1 cellular context compared by ENCODE assay signal in genomic region chr12:38905480-38906351, GRCh38.
TF ChIP-seq lines count a peak whose summit lies in the region.

Gene CPNE8 (minus strand): TSS chr12:38905591. CDS start chr12:38905534, 57 bp downstream.

TF ChIP-seq in HepG2, 621 proteins besides CTCF, POLR2A, EP300 and RAD21 (continued from another document and continues in another):
- no peak for TF ChIP-seq ZNF280B (CRISPR knock-in tag; IDR thresholded peaks at IDR 0.05; ENCODE audit: borderline replicate concordance)
- TF ChIP-seq, protein P1, sequence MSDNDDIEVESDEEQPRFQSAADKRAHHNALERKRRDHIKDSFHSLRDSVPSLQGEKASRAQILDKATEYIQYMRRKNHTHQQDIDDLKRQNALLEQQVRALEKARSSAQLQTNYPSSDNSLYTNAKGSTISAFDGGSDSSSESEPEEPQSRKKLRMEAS (IDR thresholded peaks at IDR 0.05), result 0 out of 2 replicates have a peak, but pooled peaks have one; percentile 5
- no peak for TF ChIP-seq TCF7L2 (IDR thresholded peaks at IDR 0.05; ENCODE audit: low read depth, low read length)
- TF ChIP-seq RBM39 (IDR thresholded peaks at IDR 0.05; ENCODE audit: low read depth, low read length, poor library complexity, severe bottlenecking), result no peak
- TF ChIP-seq ZNF777 (CRISPR knock-in tag; IDR thresholded peaks at IDR 0.05), result peak; percentile 88
- no peak for TF ChIP-seq ZNF605 (CRISPR knock-in tag; IDR thresholded peaks at IDR 0.05)
- TF ChIP-seq, protein P2, sequence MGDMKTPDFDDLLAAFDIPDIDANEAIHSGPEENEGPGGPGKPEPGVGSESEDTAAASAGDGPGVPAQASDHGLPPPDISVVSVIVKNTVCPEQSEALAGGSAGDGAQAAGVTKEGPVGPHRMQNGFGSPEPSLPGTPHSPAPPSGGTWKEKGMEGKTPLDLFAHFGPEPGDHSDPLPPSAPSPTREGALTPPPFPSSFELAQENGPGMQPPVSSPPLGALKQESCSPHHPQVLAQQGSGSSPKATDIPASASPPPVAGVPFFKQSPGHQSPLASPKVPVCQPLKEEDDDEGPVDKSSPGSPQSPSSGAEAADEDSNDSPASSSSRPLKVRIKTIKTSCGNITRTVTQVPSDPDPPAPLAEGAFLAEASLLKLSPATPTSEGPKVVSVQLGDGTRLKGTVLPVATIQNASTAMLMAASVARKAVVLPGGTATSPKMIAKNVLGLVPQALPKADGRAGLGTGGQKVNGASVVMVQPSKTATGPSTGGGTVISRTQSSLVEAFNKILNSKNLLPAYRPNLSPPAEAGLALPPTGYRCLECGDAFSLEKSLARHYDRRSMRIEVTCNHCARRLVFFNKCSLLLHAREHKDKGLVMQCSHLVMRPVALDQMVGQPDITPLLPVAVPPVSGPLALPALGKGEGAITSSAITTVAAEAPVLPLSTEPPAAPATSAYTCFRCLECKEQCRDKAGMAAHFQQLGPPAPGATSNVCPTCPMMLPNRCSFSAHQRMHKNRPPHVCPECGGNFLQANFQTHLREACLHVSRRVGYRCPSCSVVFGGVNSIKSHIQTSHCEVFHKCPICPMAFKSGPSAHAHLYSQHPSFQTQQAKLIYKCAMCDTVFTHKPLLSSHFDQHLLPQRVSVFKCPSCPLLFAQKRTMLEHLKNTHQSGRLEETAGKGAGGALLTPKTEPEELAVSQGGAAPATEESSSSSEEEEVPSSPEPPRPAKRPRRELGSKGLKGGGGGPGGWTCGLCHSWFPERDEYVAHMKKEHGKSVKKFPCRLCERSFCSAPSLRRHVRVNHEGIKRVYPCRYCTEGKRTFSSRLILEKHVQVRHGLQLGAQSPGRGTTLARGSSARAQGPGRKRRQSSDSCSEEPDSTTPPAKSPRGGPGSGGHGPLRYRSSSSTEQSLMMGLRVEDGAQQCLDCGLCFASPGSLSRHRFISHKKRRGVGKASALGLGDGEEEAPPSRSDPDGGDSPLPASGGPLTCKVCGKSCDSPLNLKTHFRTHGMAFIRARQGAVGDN (CRISPR knock-in tag; IDR thresholded peaks at IDR 0.05), result peak; percentile 56
- TF ChIP-seq, protein P3, sequence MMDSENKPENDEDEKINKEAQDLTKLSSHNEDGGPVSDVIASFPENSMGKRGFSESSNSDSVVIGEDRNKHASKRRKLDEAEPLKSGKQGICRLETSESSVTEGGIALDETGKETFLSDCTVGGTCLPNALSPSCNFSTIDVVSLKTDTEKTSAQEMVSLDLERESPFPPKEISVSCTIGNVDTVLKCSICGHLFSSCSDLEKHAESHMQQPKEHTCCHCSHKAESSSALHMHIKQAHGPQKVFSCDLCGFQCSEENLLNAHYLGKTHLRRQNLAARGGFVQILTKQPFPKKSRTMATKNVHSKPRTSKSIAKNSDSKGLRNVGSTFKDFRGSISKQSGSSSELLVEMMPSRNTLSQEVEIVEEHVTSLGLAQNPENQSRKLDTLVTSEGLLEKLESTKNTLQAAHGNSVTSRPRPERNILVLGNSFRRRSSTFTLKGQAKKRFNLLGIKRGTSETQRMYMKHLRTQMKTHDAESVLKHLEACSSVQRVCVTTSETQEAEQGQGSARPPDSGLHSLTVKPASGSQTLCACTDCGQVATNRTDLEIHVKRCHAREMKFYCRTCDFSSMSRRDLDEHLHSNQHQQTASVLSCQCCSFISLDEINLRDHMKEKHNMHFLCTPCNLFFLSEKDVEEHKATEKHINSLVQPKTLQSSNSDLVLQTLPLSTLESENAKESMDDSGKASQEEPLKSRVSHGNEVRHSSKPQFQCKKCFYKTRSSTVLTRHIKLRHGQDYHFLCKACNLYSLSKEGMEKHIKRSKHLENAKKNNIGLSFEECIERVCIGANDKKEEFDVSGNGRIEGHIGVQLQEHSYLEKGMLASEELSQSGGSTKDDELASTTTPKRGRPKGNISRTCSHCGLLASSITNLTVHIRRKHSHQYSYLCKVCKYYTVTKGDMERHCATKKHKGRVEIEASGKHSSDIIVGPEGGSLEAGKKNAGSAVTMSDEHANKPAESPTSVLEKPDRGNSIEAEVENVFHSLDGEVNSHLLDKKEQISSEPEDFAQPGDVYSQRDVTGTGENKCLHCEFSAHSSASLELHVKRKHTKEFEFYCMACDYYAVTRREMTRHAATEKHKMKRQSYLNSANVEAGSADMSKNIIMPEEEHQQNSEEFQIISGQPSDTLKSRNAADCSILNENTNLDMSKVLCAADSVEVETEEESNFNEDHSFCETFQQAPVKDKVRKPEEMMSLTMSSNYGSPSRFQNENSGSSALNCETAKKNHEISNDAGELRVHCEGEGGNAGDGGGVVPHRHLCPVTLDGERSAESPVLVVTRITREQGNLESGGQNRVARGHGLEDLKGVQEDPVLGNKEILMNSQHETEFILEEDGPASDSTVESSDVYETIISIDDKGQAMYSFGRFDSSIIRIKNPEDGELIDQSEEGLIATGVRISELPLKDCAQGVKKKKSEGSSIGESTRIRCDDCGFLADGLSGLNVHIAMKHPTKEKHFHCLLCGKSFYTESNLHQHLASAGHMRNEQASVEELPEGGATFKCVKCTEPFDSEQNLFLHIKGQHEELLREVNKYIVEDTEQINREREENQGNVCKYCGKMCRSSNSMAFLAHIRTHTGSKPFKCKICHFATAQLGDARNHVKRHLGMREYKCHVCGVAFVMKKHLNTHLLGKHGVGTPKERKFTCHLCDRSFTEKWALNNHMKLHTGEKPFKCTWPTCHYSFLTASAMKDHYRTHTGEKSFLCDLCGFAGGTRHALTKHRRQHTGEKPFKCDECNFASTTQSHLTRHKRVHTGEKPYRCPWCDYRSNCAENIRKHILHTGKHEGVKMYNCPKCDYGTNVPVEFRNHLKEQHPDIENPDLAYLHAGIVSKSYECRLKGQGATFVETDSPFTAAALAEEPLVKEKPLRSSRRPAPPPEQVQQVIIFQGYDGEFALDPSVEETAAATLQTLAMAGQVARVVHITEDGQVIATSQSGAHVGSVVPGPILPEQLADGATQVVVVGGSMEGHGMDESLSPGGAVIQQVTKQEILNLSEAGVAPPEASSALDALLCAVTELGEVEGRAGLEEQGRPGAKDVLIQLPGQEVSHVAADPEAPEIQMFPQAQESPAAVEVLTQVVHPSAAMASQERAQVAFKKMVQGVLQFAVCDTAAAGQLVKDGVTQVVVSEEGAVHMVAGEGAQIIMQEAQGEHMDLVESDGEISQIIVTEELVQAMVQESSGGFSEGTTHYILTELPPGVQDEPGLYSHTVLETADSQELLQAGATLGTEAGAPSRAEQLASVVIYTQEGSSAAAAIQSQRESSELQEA (CRISPR knock-in tag; IDR thresholded peaks at IDR 0.05; ENCODE audit: not compliant biosample characterization), result peak; percentile 54
- TF ChIP-seq CEBPZ (IDR thresholded peaks at IDR 0.05; ENCODE audit: low read length), result no peak
- TF ChIP-seq SYNCRIP (IDR thresholded peaks at IDR 0.05; ENCODE audit: insufficient read depth, low read depth, low read length), result no peak
- TF ChIP-seq, protein P4, sequence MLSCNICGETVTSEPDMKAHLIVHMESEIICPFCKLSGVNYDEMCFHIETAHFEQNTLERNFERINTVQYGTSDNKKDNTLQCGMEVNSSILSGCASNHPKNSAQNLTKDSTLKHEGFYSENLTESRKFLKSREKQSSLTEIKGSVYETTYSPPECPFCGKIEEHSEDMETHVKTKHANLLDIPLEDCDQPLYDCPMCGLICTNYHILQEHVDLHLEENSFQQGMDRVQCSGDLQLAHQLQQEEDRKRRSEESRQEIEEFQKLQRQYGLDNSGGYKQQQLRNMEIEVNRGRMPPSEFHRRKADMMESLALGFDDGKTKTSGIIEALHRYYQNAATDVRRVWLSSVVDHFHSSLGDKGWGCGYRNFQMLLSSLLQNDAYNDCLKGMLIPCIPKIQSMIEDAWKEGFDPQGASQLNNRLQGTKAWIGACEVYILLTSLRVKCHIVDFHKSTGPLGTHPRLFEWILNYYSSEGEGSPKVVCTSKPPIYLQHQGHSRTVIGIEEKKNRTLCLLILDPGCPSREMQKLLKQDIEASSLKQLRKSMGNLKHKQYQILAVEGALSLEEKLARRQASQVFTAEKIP (CRISPR knock-in tag; IDR thresholded peaks at IDR 0.05; ENCODE audit: borderline replicate concordance), result no peak
- TF ChIP-seq, protein P5, sequence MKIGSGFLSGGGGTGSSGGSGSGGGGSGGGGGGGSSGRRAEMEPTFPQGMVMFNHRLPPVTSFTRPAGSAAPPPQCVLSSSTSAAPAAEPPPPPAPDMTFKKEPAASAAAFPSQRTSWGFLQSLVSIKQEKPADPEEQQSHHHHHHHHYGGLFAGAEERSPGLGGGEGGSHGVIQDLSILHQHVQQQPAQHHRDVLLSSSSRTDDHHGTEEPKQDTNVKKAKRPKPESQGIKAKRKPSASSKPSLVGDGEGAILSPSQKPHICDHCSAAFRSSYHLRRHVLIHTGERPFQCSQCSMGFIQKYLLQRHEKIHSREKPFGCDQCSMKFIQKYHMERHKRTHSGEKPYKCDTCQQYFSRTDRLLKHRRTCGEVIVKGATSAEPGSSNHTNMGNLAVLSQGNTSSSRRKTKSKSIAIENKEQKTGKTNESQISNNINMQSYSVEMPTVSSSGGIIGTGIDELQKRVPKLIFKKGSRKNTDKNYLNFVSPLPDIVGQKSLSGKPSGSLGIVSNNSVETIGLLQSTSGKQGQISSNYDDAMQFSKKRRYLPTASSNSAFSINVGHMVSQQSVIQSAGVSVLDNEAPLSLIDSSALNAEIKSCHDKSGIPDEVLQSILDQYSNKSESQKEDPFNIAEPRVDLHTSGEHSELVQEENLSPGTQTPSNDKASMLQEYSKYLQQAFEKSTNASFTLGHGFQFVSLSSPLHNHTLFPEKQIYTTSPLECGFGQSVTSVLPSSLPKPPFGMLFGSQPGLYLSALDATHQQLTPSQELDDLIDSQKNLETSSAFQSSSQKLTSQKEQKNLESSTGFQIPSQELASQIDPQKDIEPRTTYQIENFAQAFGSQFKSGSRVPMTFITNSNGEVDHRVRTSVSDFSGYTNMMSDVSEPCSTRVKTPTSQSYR (CRISPR knock-in tag; IDR thresholded peaks at IDR 0.05; ENCODE audit: borderline replicate concordance), result peak; percentile 5; the same call in 1 of the 2 replicates
- TF ChIP-seq SOX6 (IDR thresholded peaks at IDR 0.05), result no peak
- no peak; the same call in 1 of the 2 replicates for TF ChIP-seq SOX6 (CRISPR knock-in tag; IDR thresholded peaks at IDR 0.05)
- TF ChIP-seq ZNF484 (CRISPR knock-in tag; IDR thresholded peaks at IDR 0.05; ENCODE audit: borderline replicate concordance, low read depth), result no peak
- TF ChIP-seq PHF8 (CRISPR knock-in tag; IDR thresholded peaks at IDR 0.05), result 0 out of 2 replicates have a peak, but pooled peaks have one; percentile 8
- no peak for TF ChIP-seq ZNF749 (CRISPR knock-in tag; IDR thresholded peaks at IDR 0.05; ENCODE audit: borderline replicate concordance)
- TF ChIP-seq, protein P6, sequence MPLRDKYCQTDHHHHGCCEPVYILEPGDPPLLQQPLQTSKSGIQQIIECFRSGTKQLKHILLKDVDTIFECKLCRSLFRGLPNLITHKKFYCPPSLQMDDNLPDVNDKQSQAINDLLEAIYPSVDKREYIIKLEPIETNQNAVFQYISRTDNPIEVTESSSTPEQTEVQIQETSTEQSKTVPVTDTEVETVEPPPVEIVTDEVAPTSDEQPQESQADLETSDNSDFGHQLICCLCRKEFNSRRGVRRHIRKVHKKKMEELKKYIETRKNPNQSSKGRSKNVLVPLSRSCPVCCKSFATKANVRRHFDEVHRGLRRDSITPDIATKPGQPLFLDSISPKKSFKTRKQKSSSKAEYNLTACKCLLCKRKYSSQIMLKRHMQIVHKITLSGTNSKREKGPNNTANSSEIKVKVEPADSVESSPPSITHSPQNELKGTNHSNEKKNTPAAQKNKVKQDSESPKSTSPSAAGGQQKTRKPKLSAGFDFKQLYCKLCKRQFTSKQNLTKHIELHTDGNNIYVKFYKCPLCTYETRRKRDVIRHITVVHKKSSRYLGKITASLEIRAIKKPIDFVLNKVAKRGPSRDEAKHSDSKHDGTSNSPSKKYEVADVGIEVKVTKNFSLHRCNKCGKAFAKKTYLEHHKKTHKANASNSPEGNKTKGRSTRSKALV (CRISPR knock-in tag; IDR thresholded peaks at IDR 0.05), result 0 out of 2 replicates have a peak, but pooled peaks have one; percentile 2
- TF ChIP-seq POGK (CRISPR knock-in tag; conservative IDR thresholded peaks at IDR 0.05), result 0 out of 2 replicates have a peak, but pooled peaks have one; percentile 25
- TF ChIP-seq ZNF703 (CRISPR knock-in tag; IDR thresholded peaks at IDR 0.05; ENCODE audit: borderline replicate concordance), result no peak
